In the genomic region with DNA sequence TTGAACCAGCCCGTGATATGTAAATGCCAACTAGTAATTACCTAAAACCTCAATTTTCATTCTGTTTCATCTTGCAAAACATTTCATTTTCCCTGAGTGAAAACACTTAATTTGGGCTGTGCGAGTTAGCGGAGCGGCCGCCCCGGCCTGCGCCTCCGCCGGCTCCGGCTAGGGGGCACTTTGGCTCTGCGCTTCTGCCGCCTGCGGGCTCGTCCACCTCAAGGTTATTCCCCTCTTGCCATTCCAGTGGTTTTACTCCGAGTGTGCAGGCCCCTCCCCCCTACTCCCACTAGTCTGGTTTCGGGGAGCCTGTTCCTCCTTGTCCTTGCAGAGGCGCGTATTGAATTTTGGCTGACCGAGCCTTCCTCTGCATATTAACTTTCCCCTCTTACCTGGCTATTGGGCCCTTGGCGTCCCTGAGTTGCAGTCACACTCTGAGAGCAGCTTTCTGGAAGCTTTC, we compare ENCODE assay signal across 8 cellular contexts. TPM values are rescaled to one million over a fixed set of nuclear protein-coding genes. Genes with fewer than 3 reads are reported as not detected.
DNase-seq lines count a peak whose midpoint lies in the region; TF ChIP-seq lines count a peak whose summit lies in the region.

No MANE protein-coding gene starts in this region.

- no peaks in the 10 kb centered on the region for H3K4me1 Mint-ChIP-seq in activated naive CD4-positive, alpha-beta T cell treated with anti-CD3 and anti-CD28 coated beads, Interleukin-2, amount 10 ng/mL, durations not matched to agents 7 days and 5 days
- peaks cover 14% of the 10 kb centered on the region for H3K4me1 Mint-ChIP-seq in activated T-helper 2 cell treated with anti-CD3 and anti-CD28 coated beads, Interferon-gamma antibody, Interleukin-2, Interleukin-4, amounts not matched to agents 10 μg/mL and 5 μg/mL and 100 μg/mL, durations not matched to agents 14 hours and 24 hours and 36 hours (ENCODE audit: low read depth)

- CTCF ChIA-PET in activated naive CD4-positive, alpha-beta T cell treated with anti-CD3 and anti-CD28 coated beads, Interleukin-2, amount 10 ng/mL, durations not matched to agents 7 days and 5 days (lab: Charles Lee), result interaction anchor here (0.9 kb wide), 1 partner anchor 10 kb away, joined by 3 read pairs; no protein-coding TSS in a partner anchor

- H3K27ac ChIP-seq in osteoblast (ENCODE audit: low read depth, low read length), result peak overlapping the region; percentile 76

- H3K9me3 ChIP-seq in osteoblast (ENCODE audit: low read depth, low read length), result no peaks in the 10 kb centered on the region

- H3K27ac Mint-ChIP-seq in activated naive CD4-positive, alpha-beta T cell treated with anti-CD3 and anti-CD28 coated beads, Interleukin-2, amount 10 ng/mL, durations not matched to agents 7 days and 5 days, result no peak overlapping the region
- H3K27ac Mint-ChIP-seq in activated T-helper 2 cell treated with anti-CD3 and anti-CD28 coated beads, Interferon-gamma antibody, Interleukin-2, Interleukin-4, amounts not matched to agents 10 μg/mL and 5 μg/mL and 100 μg/mL, durations not matched to agents 14 hours and 24 hours and 36 hours, result no peak overlapping the region

- H3K36me3 ChIP-seq in osteoblast (ENCODE audit: insufficient read depth, low read length), result no peaks in the 10 kb centered on the region

- peak overlapping the region; percentile 92 for H3K4me2 ChIP-seq in osteoblast (ENCODE audit: insufficient read depth, low read length)

- peak overlapping the region; percentile 65 for H3K4me3 ChIP-seq in osteoblast (ENCODE audit: insufficient read depth, low read length)

- DNase-seq in COR-L47 (lab: John Stamatoyannopoulos, UW) (peak; percentile 21), NCI-H748 treated with DMSO at 0.1 percent for 48 hours (lab: John Stamatoyannopoulos, UW) (peak; percentile 21), fibroblast of peridontal ligament (ENCODE audit: extremely low read depth) (peak; percentile 61), osteoblast (ENCODE audit: insufficient read length, low spot score, missing footprints) (peak; percentile 88), NCI-H1436 treated with DMSO at 0.1 percent for 48 hours (lab: John Stamatoyannopoulos, UW) (no peak), OCI-M1 (lab: John Stamatoyannopoulos, UW) (no peak)
- no peak for DNase-seq in activated naive CD4-positive, alpha-beta T cell treated with anti-CD3 and anti-CD28 coated beads, Interleukin-2, amount 10 ng/mL, durations not matched to agents 7 days and 5 days
- no peak for DNase-seq in activated T-helper 2 cell treated with anti-CD3 and anti-CD28 coated beads, Interferon-gamma antibody, Interleukin-2, Interleukin-4, amounts not matched to agents 10 μg/mL and 5 μg/mL and 100 μg/mL, durations not matched to agents 14 hours and 24 hours and 36 hours (ENCODE audit: low spot score)

- H2AFZ ChIP-seq in osteoblast (ENCODE audit: low read length), result no peak overlapping the region

- intact Hi-C loops in activated T-helper 2 cell treated with anti-CD3 and anti-CD28 coated beads, Interferon-gamma antibody, Interleukin-2, Interleukin-4, amounts not matched to agents 10 μg/mL and 5 μg/mL and 100 μg/mL, durations not matched to agents 14 hours and 24 hours and 36 hours (cut with micrococcal nuclease), result no loop called here

- H3K27me3 Mint-ChIP-seq in activated naive CD4-positive, alpha-beta T cell treated with anti-CD3 and anti-CD28 coated beads, Interleukin-2, amount 10 ng/mL, durations not matched to agents 7 days and 5 days, result no peaks in the 10 kb centered on the region
- H3K27me3 Mint-ChIP-seq in activated T-helper 2 cell treated with anti-CD3 and anti-CD28 coated beads, Interferon-gamma antibody, Interleukin-2, Interleukin-4, amounts not matched to agents 10 μg/mL and 5 μg/mL and 100 μg/mL, durations not matched to agents 14 hours and 24 hours and 36 hours (ENCODE audit: low read depth), result no peaks in the 10 kb centered on the region

- H3K9me3 Mint-ChIP-seq in activated naive CD4-positive, alpha-beta T cell treated with anti-CD3 and anti-CD28 coated beads, Interleukin-2, amount 10 ng/mL, durations not matched to agents 7 days and 5 days, result no peaks in the 10 kb centered on the region
- H3K9me3 Mint-ChIP-seq in activated T-helper 2 cell treated with anti-CD3 and anti-CD28 coated beads, Interferon-gamma antibody, Interleukin-2, Interleukin-4, amounts not matched to agents 10 μg/mL and 5 μg/mL and 100 μg/mL, durations not matched to agents 14 hours and 24 hours and 36 hours, result no peaks in the 10 kb centered on the region

- no peaks in the 10 kb centered on the region for H3K36me3 Mint-ChIP-seq in activated naive CD4-positive, alpha-beta T cell treated with anti-CD3 and anti-CD28 coated beads, Interleukin-2, amount 10 ng/mL, durations not matched to agents 7 days and 5 days
- H3K36me3 Mint-ChIP-seq in activated T-helper 2 cell treated with anti-CD3 and anti-CD28 coated beads, Interferon-gamma antibody, Interleukin-2, Interleukin-4, amounts not matched to agents 10 μg/mL and 5 μg/mL and 100 μg/mL, durations not matched to agents 14 hours and 24 hours and 36 hours (ENCODE audit: low read depth), result peaks cover 4% of the 10 kb centered on the region

- TF ChIP-seq CTCF in osteoblast (IDR thresholded peaks at IDR 0.05; ENCODE audit: extremely low read depth, low read depth, low read length), result peak; percentile 80

- peaks cover 35% of the 10 kb centered on the region for H3K4me1 ChIP-seq in osteoblast (ENCODE audit: insufficient read depth, low read length)

- H3K4me3 Mint-ChIP-seq in activated naive CD4-positive, alpha-beta T cell treated with anti-CD3 and anti-CD28 coated beads, Interleukin-2, amount 10 ng/mL, durations not matched to agents 7 days and 5 days, result no peak overlapping the region
- no peak overlapping the region for H3K4me3 Mint-ChIP-seq in activated T-helper 2 cell treated with anti-CD3 and anti-CD28 coated beads, Interferon-gamma antibody, Interleukin-2, Interleukin-4, amounts not matched to agents 10 μg/mL and 5 μg/mL and 100 μg/mL, durations not matched to agents 14 hours and 24 hours and 36 hours (ENCODE audit: low read depth)

- H3K79me2 ChIP-seq in osteoblast (ENCODE audit: insufficient read depth, low read length), result peaks cover 27% of the 10 kb centered on the region

- peaks cover 10% of the 10 kb centered on the region for H4K20me1 ChIP-seq in osteoblast (ENCODE audit: insufficient read depth, low read length)

- H3K27me3 ChIP-seq in osteoblast (ENCODE audit: insufficient read depth, low read length), result no peaks in the 10 kb centered on the region

RNA-seq across cellular contexts. Expression of gene PEX14, which starts 55.6 kb away (rescaled TPM):
- total RNA-seq in osteoblast, result 15.2 and 15.3 TPM in 2 replicates
- 23.1 and 25.1 TPM in 2 replicates for total RNA-seq in activated T-helper 2 cell treated with anti-CD3 and anti-CD28 coated beads, Interferon-gamma antibody, Interleukin-2, Interleukin-4, amounts not matched to agents 10 μg/mL and 5 μg/mL and 100 μg/mL, durations not matched to agents 14 hours and 24 hours and 36 hours

RNA-seq across cellular contexts. Expression of gene DFFA, which starts 58.0 kb away (rescaled TPM):
- 27.9 and 32.7 TPM in 2 replicates for total RNA-seq in osteoblast
- 52.9 and 53.8 TPM in 2 replicates for total RNA-seq in activated T-helper 2 cell treated with anti-CD3 and anti-CD28 coated beads, Interferon-gamma antibody, Interleukin-2, Interleukin-4, amounts not matched to agents 10 μg/mL and 5 μg/mL and 100 μg/mL, durations not matched to agents 14 hours and 24 hours and 36 hours

Comparison
In these comparisons a context has a peak if more than half of its experiments do, and no peak if none do; other contexts are left out.
1. DNase-seq: peak in COR-L47 (single experiment), NCI-H748 treated with DMSO at 0.1 percent for 48 hours (single experiment), fibroblast of peridontal ligament (single experiment) and osteoblast (single experiment); none in NCI-H1436 treated with DMSO at 0.1 percent for 48 hours (single experiment), activated naive CD4-positive, alpha-beta T cell treated with anti-CD3 and anti-CD28 coated beads, Interleukin-2, amount 10 ng/mL, durations not matched to agents 7 days and 5 days (single experiment), activated T-helper 2 cell treated with anti-CD3 and anti-CD28 coated beads, Interferon-gamma antibody, Interleukin-2, Interleukin-4, amounts not matched to agents 10 μg/mL and 5 μg/mL and 100 μg/mL, durations not matched to agents 14 hours and 24 hours and 36 hours (single experiment) and OCI-M1 (single experiment).